ENCODE assay signal across 2 cellular contexts in the genomic region with DNA sequence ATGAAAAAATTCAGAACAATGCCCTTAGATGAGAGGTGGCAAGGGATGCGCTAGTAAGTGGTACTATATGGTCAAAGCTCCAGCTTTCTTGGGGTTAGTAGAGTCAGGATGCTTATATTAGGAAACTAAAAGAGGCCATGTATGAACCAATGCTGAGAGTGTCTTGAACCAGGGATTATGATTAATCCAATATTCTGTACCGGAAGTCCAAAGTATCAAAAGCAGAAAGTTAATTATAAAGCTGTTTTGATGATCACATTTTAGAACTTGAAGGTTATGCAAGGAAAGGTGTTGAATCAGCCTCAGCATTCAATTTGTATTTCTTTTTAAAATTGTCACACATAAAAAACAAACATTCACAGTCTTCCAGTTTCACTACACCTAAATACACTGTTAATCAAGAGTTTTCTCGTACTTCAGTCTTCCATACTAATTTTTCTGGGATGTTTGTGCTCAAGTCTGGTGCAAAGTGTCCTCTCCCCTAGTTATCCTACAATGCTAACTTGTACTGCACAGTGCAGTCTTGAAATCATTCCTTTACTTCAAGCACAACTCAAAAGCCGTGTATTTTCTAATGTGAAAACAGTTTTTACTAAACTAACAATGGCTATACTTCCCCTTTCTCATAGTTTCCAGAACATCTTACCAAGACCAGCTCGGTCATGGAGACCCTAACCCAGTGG.
TF ChIP-seq lines count a peak whose summit lies in the region.

No MANE protein-coding gene starts in this region.

TF ChIP-seq in GM23338, 12 proteins besides CTCF, POLR2A, EP300 and RAD21 (continued from another document):
- no peak for TF ChIP-seq JUNB (IDR thresholded peaks at IDR 0.05; ENCODE audit: unreplicated experiment)
- TF ChIP-seq EZH2phosphoT487 (IDR thresholded peaks at IDR 0.05; ENCODE audit: unreplicated experiment) = no peak
- no peak for TF ChIP-seq ZNF331 (CRISPR knock-in tag; IDR thresholded peaks at IDR 0.05; ENCODE audit: low read depth)
- TF ChIP-seq EZH2 (IDR thresholded peaks at IDR 0.05; ENCODE audit: low read depth, unreplicated experiment) = no peak
- TF ChIP-seq, protein P1, sequence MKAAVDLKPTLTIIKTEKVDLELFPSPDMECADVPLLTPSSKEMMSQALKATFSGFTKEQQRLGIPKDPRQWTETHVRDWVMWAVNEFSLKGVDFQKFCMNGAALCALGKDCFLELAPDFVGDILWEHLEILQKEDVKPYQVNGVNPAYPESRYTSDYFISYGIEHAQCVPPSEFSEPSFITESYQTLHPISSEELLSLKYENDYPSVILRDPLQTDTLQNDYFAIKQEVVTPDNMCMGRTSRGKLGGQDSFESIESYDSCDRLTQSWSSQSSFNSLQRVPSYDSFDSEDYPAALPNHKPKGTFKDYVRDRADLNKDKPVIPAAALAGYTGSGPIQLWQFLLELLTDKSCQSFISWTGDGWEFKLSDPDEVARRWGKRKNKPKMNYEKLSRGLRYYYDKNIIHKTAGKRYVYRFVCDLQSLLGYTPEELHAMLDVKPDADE (IDR thresholded peaks at IDR 0.05) = no peak
- no peak for TF ChIP-seq POLR2AphosphoS5 (IDR thresholded peaks at IDR 0.05; ENCODE audit: low read depth)
- no peak for TF ChIP-seq STAT1 (IDR thresholded peaks at IDR 0.05; ENCODE audit: unreplicated experiment)
- TF ChIP-seq, protein P2, sequence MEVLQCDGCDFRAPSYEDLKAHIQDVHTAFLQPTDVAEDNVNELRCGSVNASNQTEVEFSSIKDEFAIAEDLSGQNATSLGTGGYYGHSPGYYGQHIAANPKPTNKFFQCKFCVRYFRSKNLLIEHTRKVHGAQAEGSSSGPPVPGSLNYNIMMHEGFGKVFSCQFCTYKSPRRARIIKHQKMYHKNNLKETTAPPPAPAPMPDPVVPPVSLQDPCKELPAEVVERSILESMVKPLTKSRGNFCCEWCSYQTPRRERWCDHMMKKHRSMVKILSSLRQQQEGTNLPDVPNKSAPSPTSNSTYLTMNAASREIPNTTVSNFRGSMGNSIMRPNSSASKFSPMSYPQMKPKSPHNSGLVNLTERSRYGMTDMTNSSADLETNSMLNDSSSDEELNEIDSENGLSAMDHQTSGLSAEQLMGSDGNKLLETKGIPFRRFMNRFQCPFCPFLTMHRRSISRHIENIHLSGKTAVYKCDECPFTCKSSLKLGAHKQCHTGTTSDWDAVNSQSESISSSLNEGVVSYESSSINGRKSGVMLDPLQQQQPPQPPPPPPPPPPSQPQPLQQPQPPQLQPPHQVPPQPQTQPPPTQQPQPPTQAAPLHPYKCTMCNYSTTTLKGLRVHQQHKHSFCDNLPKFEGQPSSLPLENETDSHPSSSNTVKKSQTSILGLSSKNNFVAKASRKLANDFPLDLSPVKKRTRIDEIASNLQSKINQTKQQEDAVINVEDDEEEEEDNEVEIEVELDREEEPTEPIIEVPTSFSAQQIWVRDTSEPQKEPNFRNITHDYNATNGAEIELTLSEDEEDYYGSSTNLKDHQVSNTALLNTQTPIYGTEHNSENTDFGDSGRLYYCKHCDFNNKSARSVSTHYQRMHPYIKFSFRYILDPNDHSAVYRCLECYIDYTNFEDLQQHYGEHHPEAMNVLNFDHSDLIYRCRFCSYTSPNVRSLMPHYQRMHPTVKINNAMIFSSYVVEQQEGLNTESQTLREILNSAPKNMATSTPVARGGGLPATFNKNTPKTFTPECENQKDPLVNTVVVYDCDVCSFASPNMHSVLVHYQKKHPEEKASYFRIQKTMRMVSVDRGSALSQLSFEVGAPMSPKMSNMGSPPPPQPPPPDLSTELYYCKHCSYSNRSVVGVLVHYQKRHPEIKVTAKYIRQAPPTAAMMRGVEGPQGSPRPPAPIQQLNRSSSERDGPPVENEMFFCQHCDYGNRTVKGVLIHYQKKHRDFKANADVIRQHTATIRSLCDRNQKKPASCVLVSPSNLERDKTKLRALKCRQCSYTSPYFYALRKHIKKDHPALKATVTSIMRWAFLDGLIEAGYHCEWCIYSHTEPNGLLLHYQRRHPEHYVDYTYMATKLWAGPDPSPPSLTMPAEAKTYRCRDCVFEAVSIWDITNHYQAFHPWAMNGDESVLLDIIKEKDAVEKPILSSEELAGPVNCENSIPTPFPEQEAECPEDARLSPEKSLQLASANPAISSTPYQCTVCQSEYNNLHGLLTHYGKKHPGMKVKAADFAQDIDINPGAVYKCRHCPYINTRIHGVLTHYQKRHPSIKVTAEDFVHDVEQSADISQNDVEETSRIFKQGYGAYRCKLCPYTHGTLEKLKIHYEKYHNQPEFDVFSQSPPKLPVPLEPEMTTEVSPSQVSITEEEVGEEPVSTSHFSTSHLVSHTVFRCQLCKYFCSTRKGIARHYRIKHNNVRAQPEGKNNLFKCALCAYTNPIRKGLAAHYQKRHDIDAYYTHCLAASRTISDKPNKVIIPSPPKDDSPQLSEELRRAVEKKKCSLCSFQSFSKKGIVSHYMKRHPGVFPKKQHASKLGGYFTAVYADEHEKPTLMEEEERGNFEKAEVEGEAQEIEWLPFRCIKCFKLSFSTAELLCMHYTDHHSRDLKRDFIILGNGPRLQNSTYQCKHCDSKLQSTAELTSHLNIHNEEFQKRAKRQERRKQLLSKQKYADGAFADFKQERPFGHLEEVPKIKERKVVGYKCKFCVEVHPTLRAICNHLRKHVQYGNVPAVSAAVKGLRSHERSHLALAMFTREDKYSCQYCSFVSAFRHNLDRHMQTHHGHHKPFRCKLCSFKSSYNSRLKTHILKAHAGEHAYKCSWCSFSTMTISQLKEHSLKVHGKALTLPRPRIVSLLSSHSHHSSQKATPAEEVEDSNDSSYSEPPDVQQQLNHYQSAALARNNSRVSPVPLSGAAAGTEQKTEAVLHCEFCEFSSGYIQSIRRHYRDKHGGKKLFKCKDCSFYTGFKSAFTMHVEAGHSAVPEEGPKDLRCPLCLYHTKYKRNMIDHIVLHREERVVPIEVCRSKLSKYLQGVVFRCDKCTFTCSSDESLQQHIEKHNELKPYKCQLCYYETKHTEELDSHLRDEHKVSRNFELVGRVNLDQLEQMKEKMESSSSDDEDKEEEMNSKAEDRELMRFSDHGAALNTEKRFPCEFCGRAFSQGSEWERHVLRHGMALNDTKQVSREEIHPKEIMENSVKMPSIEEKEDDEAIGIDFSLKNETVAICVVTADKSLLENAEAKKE (CRISPR knock-in tag; IDR thresholded peaks at IDR 0.05) = no peak

TF ChIP-seq in WTC11, 78 proteins besides CTCF, POLR2A, EP300 and RAD21 (continued from another document):
- TF ChIP-seq, protein P3, sequence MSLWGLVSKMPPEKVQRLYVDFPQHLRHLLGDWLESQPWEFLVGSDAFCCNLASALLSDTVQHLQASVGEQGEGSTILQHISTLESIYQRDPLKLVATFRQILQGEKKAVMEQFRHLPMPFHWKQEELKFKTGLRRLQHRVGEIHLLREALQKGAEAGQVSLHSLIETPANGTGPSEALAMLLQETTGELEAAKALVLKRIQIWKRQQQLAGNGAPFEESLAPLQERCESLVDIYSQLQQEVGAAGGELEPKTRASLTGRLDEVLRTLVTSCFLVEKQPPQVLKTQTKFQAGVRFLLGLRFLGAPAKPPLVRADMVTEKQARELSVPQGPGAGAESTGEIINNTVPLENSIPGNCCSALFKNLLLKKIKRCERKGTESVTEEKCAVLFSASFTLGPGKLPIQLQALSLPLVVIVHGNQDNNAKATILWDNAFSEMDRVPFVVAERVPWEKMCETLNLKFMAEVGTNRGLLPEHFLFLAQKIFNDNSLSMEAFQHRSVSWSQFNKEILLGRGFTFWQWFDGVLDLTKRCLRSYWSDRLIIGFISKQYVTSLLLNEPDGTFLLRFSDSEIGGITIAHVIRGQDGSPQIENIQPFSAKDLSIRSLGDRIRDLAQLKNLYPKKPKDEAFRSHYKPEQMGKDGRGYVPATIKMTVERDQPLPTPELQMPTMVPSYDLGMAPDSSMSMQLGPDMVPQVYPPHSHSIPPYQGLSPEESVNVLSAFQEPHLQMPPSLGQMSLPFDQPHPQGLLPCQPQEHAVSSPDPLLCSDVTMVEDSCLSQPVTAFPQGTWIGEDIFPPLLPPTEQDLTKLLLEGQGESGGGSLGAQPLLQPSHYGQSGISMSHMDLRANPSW (CRISPR knock-in tag; conservative IDR thresholded peaks at IDR 0.05; ENCODE audit: low read depth) = no peak
- no peak for TF ChIP-seq RORB (CRISPR knock-in tag; IDR thresholded peaks at IDR 0.05)
- no peak for TF ChIP-seq TP53 (CRISPR knock-in tag; IDR thresholded peaks at IDR 0.05)
- TF ChIP-seq MYBL2 (CRISPR knock-in tag; IDR thresholded peaks at IDR 0.05) = no peak
- TF ChIP-seq FOXP1 (CRISPR knock-in tag; IDR thresholded peaks at IDR 0.05; ENCODE audit: borderline replicate concordance) = no peak
- TF ChIP-seq, protein P4, sequence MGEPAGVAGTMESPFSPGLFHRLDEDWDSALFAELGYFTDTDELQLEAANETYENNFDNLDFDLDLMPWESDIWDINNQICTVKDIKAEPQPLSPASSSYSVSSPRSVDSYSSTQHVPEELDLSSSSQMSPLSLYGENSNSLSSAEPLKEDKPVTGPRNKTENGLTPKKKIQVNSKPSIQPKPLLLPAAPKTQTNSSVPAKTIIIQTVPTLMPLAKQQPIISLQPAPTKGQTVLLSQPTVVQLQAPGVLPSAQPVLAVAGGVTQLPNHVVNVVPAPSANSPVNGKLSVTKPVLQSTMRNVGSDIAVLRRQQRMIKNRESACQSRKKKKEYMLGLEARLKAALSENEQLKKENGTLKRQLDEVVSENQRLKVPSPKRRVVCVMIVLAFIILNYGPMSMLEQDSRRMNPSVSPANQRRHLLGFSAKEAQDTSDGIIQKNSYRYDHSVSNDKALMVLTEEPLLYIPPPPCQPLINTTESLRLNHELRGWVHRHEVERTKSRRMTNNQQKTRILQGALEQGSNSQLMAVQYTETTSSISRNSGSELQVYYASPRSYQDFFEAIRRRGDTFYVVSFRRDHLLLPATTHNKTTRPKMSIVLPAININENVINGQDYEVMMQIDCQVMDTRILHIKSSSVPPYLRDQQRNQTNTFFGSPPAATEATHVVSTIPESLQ (CRISPR knock-in tag; IDR thresholded peaks at IDR 0.05) = no peak
- TF ChIP-seq TEAD4 (CRISPR knock-in tag; IDR thresholded peaks at IDR 0.05) = no peak
- no peak for TF ChIP-seq JUN (CRISPR knock-in tag; IDR thresholded peaks at IDR 0.05)
- TF ChIP-seq, protein P5, sequence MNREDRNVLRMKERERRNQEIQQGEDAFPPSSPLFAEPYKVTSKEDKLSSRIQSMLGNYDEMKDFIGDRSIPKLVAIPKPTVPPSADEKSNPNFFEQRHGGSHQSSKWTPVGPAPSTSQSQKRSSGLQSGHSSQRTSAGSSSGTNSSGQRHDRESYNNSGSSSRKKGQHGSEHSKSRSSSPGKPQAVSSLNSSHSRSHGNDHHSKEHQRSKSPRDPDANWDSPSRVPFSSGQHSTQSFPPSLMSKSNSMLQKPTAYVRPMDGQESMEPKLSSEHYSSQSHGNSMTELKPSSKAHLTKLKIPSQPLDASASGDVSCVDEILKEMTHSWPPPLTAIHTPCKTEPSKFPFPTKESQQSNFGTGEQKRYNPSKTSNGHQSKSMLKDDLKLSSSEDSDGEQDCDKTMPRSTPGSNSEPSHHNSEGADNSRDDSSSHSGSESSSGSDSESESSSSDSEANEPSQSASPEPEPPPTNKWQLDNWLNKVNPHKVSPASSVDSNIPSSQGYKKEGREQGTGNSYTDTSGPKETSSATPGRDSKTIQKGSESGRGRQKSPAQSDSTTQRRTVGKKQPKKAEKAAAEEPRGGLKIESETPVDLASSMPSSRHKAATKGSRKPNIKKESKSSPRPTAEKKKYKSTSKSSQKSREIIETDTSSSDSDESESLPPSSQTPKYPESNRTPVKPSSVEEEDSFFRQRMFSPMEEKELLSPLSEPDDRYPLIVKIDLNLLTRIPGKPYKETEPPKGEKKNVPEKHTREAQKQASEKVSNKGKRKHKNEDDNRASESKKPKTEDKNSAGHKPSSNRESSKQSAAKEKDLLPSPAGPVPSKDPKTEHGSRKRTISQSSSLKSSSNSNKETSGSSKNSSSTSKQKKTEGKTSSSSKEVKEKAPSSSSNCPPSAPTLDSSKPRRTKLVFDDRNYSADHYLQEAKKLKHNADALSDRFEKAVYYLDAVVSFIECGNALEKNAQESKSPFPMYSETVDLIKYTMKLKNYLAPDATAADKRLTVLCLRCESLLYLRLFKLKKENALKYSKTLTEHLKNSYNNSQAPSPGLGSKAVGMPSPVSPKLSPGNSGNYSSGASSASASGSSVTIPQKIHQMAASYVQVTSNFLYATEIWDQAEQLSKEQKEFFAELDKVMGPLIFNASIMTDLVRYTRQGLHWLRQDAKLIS (CRISPR knock-in tag; IDR thresholded peaks at IDR 0.05; ENCODE audit: borderline replicate concordance) = no peak
- TF ChIP-seq ZNF219 (CRISPR knock-in tag; IDR thresholded peaks at IDR 0.05; ENCODE audit: borderline replicate concordance) = no peak
- no peak for TF ChIP-seq GRHL2 (CRISPR knock-in tag; IDR thresholded peaks at IDR 0.05; ENCODE audit: insufficient replicate concordance, severe bottlenecking)
- TF ChIP-seq ZNF671 (CRISPR knock-in tag; IDR thresholded peaks at IDR 0.05) = no peak
- TF ChIP-seq ZBTB21 (CRISPR knock-in tag; IDR thresholded peaks at IDR 0.05; ENCODE audit: borderline replicate concordance) = no peak
- TF ChIP-seq ZNF416 (CRISPR knock-in tag; IDR thresholded peaks at IDR 0.05) = no peak
- no peak for TF ChIP-seq HMGA2 (CRISPR knock-in tag; IDR thresholded peaks at IDR 0.05)
- no peak for TF ChIP-seq SMAD3 (CRISPR knock-in tag; IDR thresholded peaks at IDR 0.05; ENCODE audit: borderline replicate concordance)
